Comparison of ENCODE assay signal across 1 cellular context in genomic region chr1:40040511-40041465, GRCh38.
TF ChIP-seq lines count a peak whose summit lies in the region.

Gene CAP1, plus strand, starts transcription at chr1:40040729. Its CDS starts 18,618 bp downstream, at chr1:40059347.

TF ChIP-seq in IMR-90, 13 proteins besides CTCF, POLR2A, EP300 and RAD21 (continued from another document):
- TF ChIP-seq ELK1 (IDR thresholded peaks at IDR 0.05; ENCODE audit: borderline replicate concordance, low read depth, low read length): peak; percentile 74; the same call in 1 of the 2 replicates
